ENCODE assay signal across 15 cellular contexts in the genomic region with DNA sequence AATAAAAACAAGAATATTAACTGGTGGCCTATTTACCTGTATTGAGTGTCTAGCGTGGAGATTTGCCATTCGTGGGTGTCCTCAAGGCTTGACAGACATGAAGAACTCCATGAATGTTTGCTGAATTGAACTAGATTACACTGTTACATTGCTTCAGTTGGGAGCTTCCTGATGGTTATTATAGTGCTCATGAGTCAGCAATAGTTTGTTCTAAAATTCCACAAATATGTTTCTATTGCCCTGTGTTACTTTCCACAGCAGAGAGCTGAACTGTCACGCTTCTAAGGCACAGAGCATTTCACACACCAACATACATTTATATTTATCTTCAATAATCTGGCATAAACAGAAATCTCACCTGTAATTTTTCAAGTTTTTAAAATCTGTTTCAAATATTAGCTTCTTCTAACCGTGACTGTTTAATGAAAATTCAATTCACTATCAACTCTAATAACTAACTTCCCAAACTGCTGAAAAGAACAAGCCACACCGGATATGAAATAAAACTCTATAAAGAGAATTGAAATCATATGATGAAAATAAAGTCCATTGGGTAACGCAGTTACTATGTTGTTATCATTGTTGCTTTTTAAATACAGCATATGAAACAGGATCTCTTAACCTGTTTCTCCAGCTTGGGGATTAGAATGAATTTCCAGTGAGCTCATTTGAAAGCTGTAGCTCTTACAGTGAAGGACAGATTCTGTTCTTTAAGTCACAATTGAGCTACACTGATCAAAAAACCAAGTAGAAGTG.
DNase-seq lines count a peak whose midpoint lies in the region; ATAC-seq, FAIRE-seq and TF ChIP-seq lines count a peak whose summit lies in the region.
"Had no signal": no experiment of that assay in that cellular context is flagged by ENCODE, and none has a peak within 500 bp of the region (broad histone marks: within the 10 kb centered on the region; RNA-seq: fewer than 3 reads in every experiment).

No MANE protein-coding gene starts in this region.

- intact Hi-C loops in spleen (cut with DNase I; ENCODE audit: low total_unique reads) = no loop called here

- peaks cover 6 to 20% of the 10 kb centered on the region in 2 donors for H3K36me3 Mint-ChIP-seq in activated T-cell treated with anti-CD3 and anti-CD28 coated beads, Interleukin-2, amount 50 U/mL, for 72 hours (ENCODE audit: insufficient read depth in 2 of 2)
- H3K36me3 Mint-ChIP-seq in activated T-cell treated with anti-CD3 and anti-CD28 coated beads, Interleukin-2, amount 50 U/mL, for 4 hours (ENCODE audit: insufficient read depth) = peaks cover 39% of the 10 kb centered on the region
- H3K36me3 Mint-ChIP-seq in stimulated activated naive B cell treated with anti-CD40 and anti-IgM and Interleukin-4, amounts not matched to agents 10 μg/mL and 1 μg/mL and 100 μg/mL, for 72 hours = peaks cover 32 to 53% of the 10 kb centered on the region in 2 donors

- H3K36me3 ChIP-seq in bronchial epithelial cell (ENCODE audit: control insufficient read depth, insufficient read depth, low read length) (no peaks in the 10 kb centered on the region), spleen (peaks cover 0 to 58% (median 27%) of the 10 kb centered on the region in 6 donors)
- H3K36me3 ChIP-seq: vagina had no signal

- H3K4me3 ChIP-seq in bronchial epithelial cell (ENCODE audit: low read depth, low read length) (no peak overlapping the region), spleen (no peak overlapping the region)
- H3K4me3 ChIP-seq: dorsolateral prefrontal cortex, vagina had no signal

- no peaks in the 10 kb centered on the region for H3K9me3 ChIP-seq in spleen
- H3K9me3 ChIP-seq: vagina had no signal

- peak overlapping the region; percentile 29 for H3K27ac Mint-ChIP-seq in activated T-cell treated with anti-CD3 and anti-CD28 coated beads, Interleukin-2, amount 50 U/mL, for 72 hours
- H3K27ac Mint-ChIP-seq in stimulated activated naive B cell treated with anti-CD40 and anti-IgM and Interleukin-4, amounts not matched to agents 10 μg/mL and 1 μg/mL and 100 μg/mL, for 72 hours = peak overlapping the region; percentile 25
- H3K27ac Mint-ChIP-seq: activated CD8-positive, alpha-beta memory T cell treated with anti-CD3 and anti-CD28 coated beads, Interleukin-2, amount 10 ng/mL, durations not matched to agents 7 days and 5 days; activated naive CD8-positive, alpha-beta T cell treated with anti-CD3 and anti-CD28 coated beads, Interleukin-2, amount 50 U/mL, for 24 hours had no signal

- H3K27me3 ChIP-seq in bronchial epithelial cell (ENCODE audit: control insufficient read depth, insufficient read depth, low read length) (no peaks in the 10 kb centered on the region), spleen (replicated peaks in 1 of 7) (no peaks in the 10 kb centered on the region)
- H3K27me3 ChIP-seq: dorsolateral prefrontal cortex, vagina had no signal

- H3K4me1 Mint-ChIP-seq in activated T-cell treated with anti-CD3 and anti-CD28 coated beads, Interleukin-2, amount 50 U/mL, for 72 hours (ENCODE audit: low read depth) = peaks cover 13% of the 10 kb centered on the region
- H3K4me1 Mint-ChIP-seq in activated T-cell treated with anti-CD3 and anti-CD28 coated beads, Interleukin-2, amount 50 U/mL, for 4 hours (ENCODE audit: low read depth) = peaks cover 2% of the 10 kb centered on the region
- peaks cover 9 to 21% of the 10 kb centered on the region in 2 donors for H3K4me1 Mint-ChIP-seq in stimulated activated naive B cell treated with anti-CD40 and anti-IgM and Interleukin-4, amounts not matched to agents 10 μg/mL and 1 μg/mL and 100 μg/mL, for 72 hours
- H3K4me1 Mint-ChIP-seq: activated CD8-positive, alpha-beta memory T cell treated with anti-CD3 and anti-CD28 coated beads, Interleukin-2, amount 10 ng/mL, durations not matched to agents 7 days and 5 days; stimulated activated effector memory CD8-positive, alpha-beta T cell treated with anti-CD3 and anti-CD28 coated beads, Interleukin-12 subunit alpha, Interleukin-12 subunit beta, amount 100 ng/mL, for 72 hours had no signal

- H3K4me3 Mint-ChIP-seq in activated T-cell treated with anti-CD3 and anti-CD28 coated beads, Interleukin-2, amount 50 U/mL, for 72 hours = no peak overlapping the region
- H3K4me3 Mint-ChIP-seq in activated T-cell treated with anti-CD3 and anti-CD28 coated beads, Interleukin-2, amount 50 U/mL, for 4 hours = no peak overlapping the region
- H3K4me3 Mint-ChIP-seq in stimulated activated naive B cell treated with anti-CD40 and anti-IgM and Interleukin-4, amounts not matched to agents 10 μg/mL and 1 μg/mL and 100 μg/mL, for 72 hours = no peak overlapping the region
- H3K4me3 Mint-ChIP-seq: activated CD8-positive, alpha-beta memory T cell treated with anti-CD3 and anti-CD28 coated beads, Interleukin-2, amount 10 ng/mL, durations not matched to agents 7 days and 5 days; activated naive CD8-positive, alpha-beta T cell treated with anti-CD3 and anti-CD28 coated beads, Interleukin-2, amount 50 U/mL, for 24 hours; stimulated activated effector memory CD8-positive, alpha-beta T cell treated with anti-CD3 and anti-CD28 coated beads, Interleukin-12 subunit alpha, Interleukin-12 subunit beta, amount 100 ng/mL, for 72 hours had no signal

- peaks cover 0 to 4% (median 0%) of the 10 kb centered on the region in 6 donors for H3K4me1 ChIP-seq in spleen
- H3K4me1 ChIP-seq: vagina had no signal

- H3K27ac ChIP-seq in spleen = no peak overlapping the region
- H3K27ac ChIP-seq: dorsolateral prefrontal cortex, vagina had no signal

- no peaks in the 10 kb centered on the region for H3K9me3 Mint-ChIP-seq in activated T-cell treated with anti-CD3 and anti-CD28 coated beads, Interleukin-2, amount 50 U/mL, for 72 hours
- no peaks in the 10 kb centered on the region for H3K9me3 Mint-ChIP-seq in activated T-cell treated with anti-CD3 and anti-CD28 coated beads, Interleukin-2, amount 50 U/mL, for 4 hours
- H3K9me3 Mint-ChIP-seq in stimulated activated naive B cell treated with anti-CD40 and anti-IgM and Interleukin-4, amounts not matched to agents 10 μg/mL and 1 μg/mL and 100 μg/mL, for 72 hours = no peaks in the 10 kb centered on the region
- H3K9me3 Mint-ChIP-seq: activated naive CD8-positive, alpha-beta T cell treated with anti-CD3 and anti-CD28 coated beads, Interleukin-2, amount 50 U/mL, for 24 hours; stimulated activated effector memory CD8-positive, alpha-beta T cell treated with anti-CD3 and anti-CD28 coated beads, Interleukin-12 subunit alpha, Interleukin-12 subunit beta, amount 100 ng/mL, for 72 hours had no signal

- no peak for FAIRE-seq in bronchial epithelial cell (lab: Jason Lieb, UNC)
- FAIRE-seq: GM19239 had no signal

- no peak for ATAC-seq in activated T-cell treated with anti-CD3 and anti-CD28 coated beads, Interleukin-2, amount 50 U/mL, for 72 hours (replicated peaks in 1 of 2)
- ATAC-seq in activated T-cell treated with anti-CD3 and anti-CD28 coated beads, Interleukin-2, amount 50 U/mL, for 4 hours = no peak
- no peak for ATAC-seq in stimulated activated naive B cell treated with anti-CD40 and anti-IgM and Interleukin-4, amounts not matched to agents 10 μg/mL and 1 μg/mL and 100 μg/mL, for 72 hours (replicated peaks)
- no peak for ATAC-seq in GM18907 (IDR thresholded peaks at IDR 0.05; ENCODE audit: unreplicated experiment)
- ATAC-seq: activated CD8-positive, alpha-beta memory T cell treated with anti-CD3 and anti-CD28 coated beads, Interleukin-2, amount 10 ng/mL, durations not matched to agents 7 days and 5 days; activated naive CD8-positive, alpha-beta T cell treated with anti-CD3 and anti-CD28 coated beads, Interleukin-2, amount 50 U/mL, for 24 hours; stimulated activated effector memory CD8-positive, alpha-beta T cell treated with anti-CD3 and anti-CD28 coated beads, Interleukin-12 subunit alpha, Interleukin-12 subunit beta, amount 100 ng/mL, for 72 hours had no signal

- WGBS in spleen, 5 donors = 61 to 83% (median 74%) methylated on average over 6 of the region's 6 CpGs

- no peaks in the 10 kb centered on the region for H3K27me3 Mint-ChIP-seq in activated T-cell treated with anti-CD3 and anti-CD28 coated beads, Interleukin-2, amount 50 U/mL, for 72 hours (ENCODE audit: low read depth)
- H3K27me3 Mint-ChIP-seq in activated T-cell treated with anti-CD3 and anti-CD28 coated beads, Interleukin-2, amount 50 U/mL, for 4 hours (ENCODE audit: low read depth) = no peaks in the 10 kb centered on the region
- no peaks in the 10 kb centered on the region for H3K27me3 Mint-ChIP-seq in stimulated activated naive B cell treated with anti-CD40 and anti-IgM and Interleukin-4, amounts not matched to agents 10 μg/mL and 1 μg/mL and 100 μg/mL, for 72 hours
- H3K27me3 Mint-ChIP-seq: activated CD8-positive, alpha-beta memory T cell treated with anti-CD3 and anti-CD28 coated beads, Interleukin-2, amount 10 ng/mL, durations not matched to agents 7 days and 5 days; activated naive CD8-positive, alpha-beta T cell treated with anti-CD3 and anti-CD28 coated beads, Interleukin-2, amount 50 U/mL, for 24 hours had no signal

- no peak for DNase-seq in activated T-cell treated with anti-CD3 and anti-CD28 coated beads, Interleukin-2, amount 50 U/mL, for 72 hours
- DNase-seq in activated T-cell treated with anti-CD3 and anti-CD28 coated beads, Interleukin-2, amount 50 U/mL, for 4 hours = no peak
- peak; percentile 57 for DNase-seq in bronchial epithelial cell (ENCODE audit: low read depth)
- DNase-seq in iris pigment epithelial cell (ENCODE audit: low read depth) = peak; percentile 74
- DNase-seq in stimulated activated naive B cell treated with anti-CD40 and anti-IgM and Interleukin-4, amounts not matched to agents 10 μg/mL and 1 μg/mL and 100 μg/mL, for 72 hours = no peak
- no peak for DNase-seq in spleen
- DNase-seq in SIG-M5 (lab: John Stamatoyannopoulos, UW) = no peak
- DNase-seq: activated naive CD8-positive, alpha-beta T cell treated with anti-CD3 and anti-CD28 coated beads, Interleukin-2, amount 50 U/mL, for 24 hours; dorsolateral prefrontal cortex; NCI-H1048 had no signal

- no peak for TF ChIP-seq CTCF in bronchial epithelial cell (IDR thresholded peaks at IDR 0.05; ENCODE audit: insufficient read depth, low read length, severe bottlenecking)
- no peak for TF ChIP-seq CTCF in spleen (IDR thresholded peaks at IDR 0.05 in 8 of 11, conservative IDR thresholded peaks at IDR 0.05 in 3 of 11)

- no peak for TF ChIP-seq POLR2A in spleen (IDR thresholded peaks at IDR 0.05)

Comparison
In these comparisons a context has a peak if more than half of its experiments do, and no peak if none do; other contexts are left out.
1. DNase-seq: peak in bronchial epithelial cell (single experiment) and iris pigment epithelial cell (single experiment); none in activated T-cell treated with anti-CD3 and anti-CD28 coated beads, Interleukin-2, amount 50 U/mL, for 72 hours (0 of 2), activated T-cell treated with anti-CD3 and anti-CD28 coated beads, Interleukin-2, amount 50 U/mL, for 4 hours (single experiment), stimulated activated naive B cell treated with anti-CD40 and anti-IgM and Interleukin-4, amounts not matched to agents 10 μg/mL and 1 μg/mL and 100 μg/mL, for 72 hours (single experiment), spleen (single experiment) and SIG-M5 (single experiment).